ENCODE assay signal across 22 cellular contexts in the genomic region with DNA sequence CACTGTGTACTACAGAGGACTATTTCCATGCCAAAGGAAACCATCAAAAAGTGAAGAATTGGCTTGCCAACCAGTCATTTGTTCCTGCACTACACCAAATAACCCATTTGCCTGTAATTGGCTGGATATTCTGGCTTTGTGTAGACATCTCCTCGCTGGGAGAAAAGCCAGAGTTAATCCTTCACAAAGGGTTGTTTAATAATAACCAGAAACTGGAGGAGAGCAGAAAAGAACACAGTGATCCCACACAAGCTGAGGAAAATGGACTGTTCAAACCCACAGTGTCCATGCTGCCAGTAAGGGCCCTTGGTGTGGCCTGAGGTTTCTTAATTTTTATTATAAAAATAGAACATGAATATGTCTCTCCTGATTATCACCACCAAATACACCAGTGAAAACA.
DNase-seq lines count a peak whose midpoint lies in the region; ATAC-seq and TF ChIP-seq lines count a peak whose summit lies in the region.
"Had no signal": no experiment of that assay in that cellular context is flagged by ENCODE, and none has a peak within 500 bp of the region (broad histone marks: within the 10 kb centered on the region; RNA-seq: fewer than 3 reads in every experiment).

No MANE protein-coding gene starts in this region.

- DNase-seq in Right ventricle myocardium superior: no peak
- no peak for DNase-seq in cardiac septum (ENCODE audit: low spot score)
- peak; percentile 54 for DNase-seq in inferior parietal cortex (ENCODE audit: extremely low spot score)
- DNase-seq in gastrocnemius medialis: peak; percentile 53 to 76
- DNase-seq in NCI-H1105 (lab: John Stamatoyannopoulos, UW): no peak
- DNase-seq in SIG-M5 treated with dmso at 0.1 percent for 504 hours (lab: John Stamatoyannopoulos, UW; ENCODE audit: unreplicated experiment): no peak
- no peak for DNase-seq in stimulated activated CD4-positive, alpha-beta T cell treated with anti-CD3 and anti-CD28 coated beads, Interleukin-4, amount 100 ng/mL, for 1 hour
- DNase-seq in GM13976 (ENCODE audit: low spot score): no peak
- DNase-seq: activated CD4-positive, alpha-beta T cell treated with anti-CD3 and anti-CD28 coated beads for 4 hours; Calu3; effector memory CD4-positive, alpha-beta T cell; glutamatergic neuron; NCI-H1048; NCI-H446 treated with DMSO at 0.1 percent for 48 hours; ovary; PC-9 had no signal

- no peaks in the 10 kb centered on the region for H3K36me3 ChIP-seq in gastrocnemius medialis
- H3K36me3 ChIP-seq: BLaER1, ovary, SJSA1, tibial nerve had no signal

- intact Hi-C loops in Right ventricle myocardium superior (cut with DNase I): no loop called here
- intact Hi-C loops in cardiac septum (cut with DNase I): no loop called here
- intact Hi-C loops in gastrocnemius medialis (cut with DNase I; ENCODE audit: low total_unique reads): no loop called here

- H3K27me3 ChIP-seq in gastrocnemius medialis: no peaks in the 10 kb centered on the region
- H3K27me3 ChIP-seq: BLaER1, ovary, SJSA1, tibial nerve had no signal

- H3K4me3 ChIP-seq in gastrocnemius medialis: no peak overlapping the region
- H3K4me3 ChIP-seq: A549, BLaER1, ovary, PC-9, SJSA1, tibial nerve had no signal

- peak; percentile 63 for ATAC-seq in Right ventricle myocardium superior (ENCODE audit: poor library complexity)
- ATAC-seq in gastrocnemius medialis: peak; percentile 59 to 85
- ATAC-seq: A549; esophagus mucosa; stimulated activated effector memory CD8-positive, alpha-beta T cell treated with anti-CD3 and anti-CD28 coated beads, Interleukin-12 subunit alpha, Interleukin-12 subunit beta, amount 100 ng/mL, for 72 hours had no signal

- in situ Hi-C loops in gastrocnemius medialis (cut with MboI; ENCODE audit: low sequenced_read_pairs in 4 of 4) (loop anchor here in 1 of 4 donors (25.0 kb wide), 1 partner anchor 902 kb away; no protein-coding TSS in a partner anchor), GM13976 (cut with MboI; ENCODE audit: low sequenced_read_pairs, unreplicated experiment) (no loop called here)

- H3K9me3 ChIP-seq in gastrocnemius medialis: no peaks in the 10 kb centered on the region
- H3K9me3 ChIP-seq: A549, BLaER1, ovary, SJSA1, tibial nerve had no signal

- H3K4me1 ChIP-seq in gastrocnemius medialis: peaks cover 40 to 55% of the 10 kb centered on the region in 2 donors
- H3K4me1 ChIP-seq: A549, BLaER1, SJSA1 had no signal

- no peak for TF ChIP-seq CTCF in gastrocnemius medialis (IDR thresholded peaks at IDR 0.05 in 4 of 5, conservative IDR thresholded peaks at IDR 0.05 in 1 of 5)
- no peak for TF ChIP-seq CTCF in GM13976 (IDR thresholded peaks at IDR 0.05; ENCODE audit: borderline replicate concordance, control extremely low read depth, extremely low read depth, insufficient read depth, missing control alignments)

- peak overlapping the region; percentile 65 to 93 (median 78) for H3K27ac ChIP-seq in gastrocnemius medialis
- H3K27ac ChIP-seq: A549, BLaER1, ovary, PC-9, SJSA1 had no signal

- peak in 1 of 2 donors; percentile 22 for TF ChIP-seq POLR2A in gastrocnemius medialis (IDR thresholded peaks at IDR 0.05)

Comparison
In these comparisons a context has a peak if more than half of its experiments do, and no peak if none do; other contexts are left out.
1. DNase-seq: peak in inferior parietal cortex (single experiment) and gastrocnemius medialis (2 of 2); none in Right ventricle myocardium superior (single experiment), cardiac septum (single experiment), NCI-H1105 (single experiment), SIG-M5 treated with dmso at 0.1 percent for 504 hours (single experiment), stimulated activated CD4-positive, alpha-beta T cell treated with anti-CD3 and anti-CD28 coated beads, Interleukin-4, amount 100 ng/mL, for 1 hour (single experiment) and GM13976 (single experiment).